Comparison of ENCODE assay signal across 3 cellular contexts in genomic region chr3:65489253-65489652, GRCh38.
TF ChIP-seq lines count a peak whose summit lies in the region.

No MANE protein-coding gene starts in this region.

TF ChIP-seq in HepG2, 621 proteins besides CTCF, POLR2A, EP300 and RAD21:
- peak; percentile 66 for TF ChIP-seq CEBPB (IDR thresholded peaks at IDR 0.05; ENCODE audit: borderline replicate concordance, low read depth, low read length)
- no peak for TF ChIP-seq ZNF367 (CRISPR knock-in tag; IDR thresholded peaks at IDR 0.05; ENCODE audit: borderline replicate concordance)

TF ChIP-seq in IMR-90, 13 proteins besides CTCF, POLR2A, EP300 and RAD21:
- TF ChIP-seq BHLHE40 (IDR thresholded peaks at IDR 0.05; ENCODE audit: low read depth, low read length) (no peak), CEBPB (IDR thresholded peaks at IDR 0.05; ENCODE audit: low read depth, low read length) (peak; percentile 77)

TF ChIP-seq in K562, 482 proteins besides CTCF, POLR2A, EP300 and RAD21:
- TF ChIP-seq GABPA (tag; conservative IDR thresholded peaks at IDR 0.05; ENCODE audit: low read depth) (no peak), ARID2 (IDR thresholded peaks at IDR 0.05) (no peak), GABPB2 (CRISPR knock-in tag; conservative IDR thresholded peaks at IDR 0.05) (no peak), XRCC4 (IDR thresholded peaks at IDR 0.05; ENCODE audit: extremely low read depth, insufficient read depth, insufficient read length) (no peak), CEBPB (tag; IDR thresholded peaks at IDR 0.05) (peak; percentile 68; the same call in 1 of the 2 replicates), EGR1 (conservative IDR thresholded peaks at IDR 0.05) (no peak), GATA2 (CRISPR knock-in tag; IDR thresholded peaks at IDR 0.05) (no peak), ILK (tag; IDR thresholded peaks at IDR 0.05; ENCODE audit: borderline replicate concordance, low read depth) (no peak), CEBPG (CRISPR knock-in tag; IDR thresholded peaks at IDR 0.05) (no peak), CEBPG (tag; conservative IDR thresholded peaks at IDR 0.05 in 1 of 2, IDR thresholded peaks at IDR 0.05 in 1 of 2) (peak in 1 of 2 experiments; percentile 54; a peak in 2 of 4 replicates)
